10 cellular contexts compared by ENCODE assay signal in genomic region chr15:37015476-37015875, GRCh38.
A peak's percentile ranks its signal among the peaks of the same experiment; 100 is the strongest.
DNase-seq lines count a peak whose midpoint lies in the region; ATAC-seq lines count a peak whose summit lies in the region.
"Had no signal": no experiment of that assay in that cellular context is flagged by ENCODE, and none has a peak within 500 bp of the region (broad histone marks: within the 10 kb centered on the region; RNA-seq: fewer than 3 reads in every experiment).

No MANE protein-coding gene starts in this region.

- peaks cover 3% of the 10 kb centered on the region for H3K79me2 ChIP-seq in ACC112 (ENCODE audit: control insufficient read depth, insufficient read depth, low read length, unreplicated experiment)

- H3K27ac ChIP-seq in ACC112 (ENCODE audit: low read depth, low read length) (peak overlapping the region; percentile 79), ectodermal cell (ENCODE audit: insufficient read depth, low read depth, low read length, poor library complexity, severe bottlenecking) (peak overlapping the region; percentile 45), mesodermal cell (ENCODE audit: low read depth, low read length, severe bottlenecking) (peak overlapping the region; percentile 20)
- H3K27ac ChIP-seq in effector memory CD4-positive, alpha-beta T cell (ENCODE audit: insufficient read depth, low read length, poor library complexity, severe bottlenecking) = no peak overlapping the region

- WGBS in ectodermal cell, 2 experiments = 73 to 84% methylated on average over 3 to 4 of the region's 4 CpGs
- WGBS in mesodermal cell (ENCODE audit: insufficient coverage in 2 of 2), 2 experiments = 100% methylated on average over 1 of the region's 4 CpGs; no CpG with 5 or more reads in 1 of the 2 experiments

- DNase-seq in NCI-H1694 (lab: John Stamatoyannopoulos, UW) (peak; percentile 54), NCI-H187 treated with DMSO at 0.1 percent for 48 hours (lab: John Stamatoyannopoulos, UW) (no peak)
- DNase-seq in effector memory CD4-positive, alpha-beta T cell = no peak
- DNase-seq in stimulated activated CD4-positive, alpha-beta T cell treated with anti-CD3 and anti-CD28 coated beads, Interleukin-4, amount 100 ng/mL, for 1 hour = no peak
- DNase-seq: natural killer cell, NCI-H2227 treated with DMSO at 0.1 percent for 48 hours had no signal

- H3K27me3 ChIP-seq in ACC112 (ENCODE audit: insufficient read depth, low read length) = no peaks in the 10 kb centered on the region
- H3K27me3 ChIP-seq in ectodermal cell (ENCODE audit: control insufficient read depth, insufficient read depth, low read length, poor library complexity, severe bottlenecking) = no peaks in the 10 kb centered on the region
- no peaks in the 10 kb centered on the region for H3K27me3 ChIP-seq in effector memory CD4-positive, alpha-beta T cell (replicated peaks; ENCODE audit: control insufficient read depth, insufficient read depth, low read length, poor library complexity, severe bottlenecking)

- H3K4me3 ChIP-seq in ACC112 (ENCODE audit: low read depth, low read length) (peak overlapping the region; percentile 50), ectodermal cell (ENCODE audit: insufficient read depth, low read depth, low read length) (no peak overlapping the region), mesodermal cell (ENCODE audit: extremely low read depth, insufficient read depth, low read length, poor library complexity, severe bottlenecking) (no peak overlapping the region)
- H3K4me3 ChIP-seq in effector memory CD4-positive, alpha-beta T cell (ENCODE audit: insufficient read depth, low read depth, low read length, poor library complexity, severe bottlenecking) = no peak overlapping the region

- H3K4me1 ChIP-seq in ACC112 (ENCODE audit: control insufficient read depth, insufficient read depth, low read length, unreplicated experiment) (peaks cover 21% of the 10 kb centered on the region), ectodermal cell (ENCODE audit: control insufficient read depth, insufficient read depth, low read length) (peaks cover 23% of the 10 kb centered on the region), mesodermal cell (ENCODE audit: control insufficient read depth, insufficient read depth, low read length, poor library complexity, severe bottlenecking) (peaks cover 30% of the 10 kb centered on the region)
- no peaks in the 10 kb centered on the region for H3K4me1 ChIP-seq in effector memory CD4-positive, alpha-beta T cell (ENCODE audit: control insufficient read depth, insufficient read depth, low read length, poor library complexity, severe bottlenecking)

- H3K9me3 ChIP-seq in ectodermal cell (ENCODE audit: control insufficient read depth, low read length) = no peaks in the 10 kb centered on the region
- H3K9me3 ChIP-seq in mesodermal cell (ENCODE audit: control insufficient read depth, low read length) = no peaks in the 10 kb centered on the region
- no peaks in the 10 kb centered on the region for H3K9me3 ChIP-seq in effector memory CD4-positive, alpha-beta T cell (ENCODE audit: control insufficient read depth, low read length)

- H3K36me3 ChIP-seq in ACC112 (ENCODE audit: insufficient read depth, low read length) (peaks cover 5% of the 10 kb centered on the region; the same call in 1 of the 2 replicates), ectodermal cell (ENCODE audit: control insufficient read depth, insufficient read depth, low read length) (peaks cover 8% of the 10 kb centered on the region), mesodermal cell (ENCODE audit: control insufficient read depth, insufficient read depth, low read length) (peaks cover 19% of the 10 kb centered on the region)
- no peaks in the 10 kb centered on the region for H3K36me3 ChIP-seq in effector memory CD4-positive, alpha-beta T cell (ENCODE audit: control insufficient read depth, insufficient read depth, low read length)

- ATAC-seq in GM21526 (IDR thresholded peaks at IDR 0.05; ENCODE audit: low FRiP score, unreplicated experiment) = no peak
- ATAC-seq: natural killer cell had no signal

- peak overlapping the region; percentile 20 for H2AFZ ChIP-seq in ACC112 (ENCODE audit: low read length, unreplicated experiment)
